In the genomic region with DNA sequence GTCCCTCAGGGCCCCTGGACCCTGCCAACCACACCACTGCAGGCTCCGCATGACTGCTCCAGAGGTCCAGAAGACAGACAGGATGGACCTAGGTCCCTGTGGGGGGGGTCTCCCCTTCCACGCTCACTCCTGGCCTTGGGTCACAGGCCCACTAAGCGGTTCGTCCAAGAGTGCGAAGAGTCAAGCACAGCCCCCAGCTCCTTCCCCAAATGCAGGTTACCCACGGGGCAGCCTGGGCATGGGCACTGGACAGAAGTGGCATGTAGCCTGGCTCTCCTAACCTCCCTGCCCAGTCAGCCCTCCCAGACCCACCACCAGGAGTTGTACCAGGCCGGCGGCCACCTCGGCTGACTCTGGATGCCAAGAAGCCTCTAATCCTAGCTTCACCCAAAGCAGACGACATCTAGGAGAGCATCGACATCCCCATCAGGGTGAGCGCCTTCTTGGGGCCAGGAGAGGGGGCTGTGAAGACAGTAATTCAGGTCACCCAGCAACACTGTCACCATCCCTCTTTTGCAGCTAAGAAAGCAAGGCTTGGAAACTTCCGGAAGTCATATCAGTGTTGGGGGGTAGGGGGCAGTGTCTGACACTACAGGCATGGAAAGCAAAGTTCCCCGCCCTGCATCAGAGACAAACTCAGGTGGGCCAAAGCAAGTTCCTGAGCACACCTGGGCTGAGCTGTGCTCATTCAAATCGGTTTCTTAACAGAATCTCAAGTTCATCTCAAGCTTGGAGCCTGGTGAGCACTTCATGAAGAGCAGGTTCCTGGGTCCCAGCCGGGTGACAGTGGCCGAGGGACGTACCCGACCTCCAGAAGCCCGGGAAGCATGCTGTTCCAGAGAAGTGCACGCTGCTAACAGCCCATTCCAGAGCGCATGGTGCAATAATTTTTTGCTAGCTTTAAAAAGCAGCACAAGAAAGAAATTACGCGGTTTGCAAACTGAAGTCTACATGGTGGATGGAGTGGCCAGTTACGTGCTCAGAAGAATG, we compare ENCODE assay signal across 8 cellular contexts.
DNase-seq lines count a peak whose midpoint lies in the region; ATAC-seq and TF ChIP-seq lines count a peak whose summit lies in the region.

No MANE protein-coding gene starts in this region.

- RAD21 ChIA-PET in HCT116 (lab: Charles Lee; ENCODE audit: low non-redundant PET in 1 of 2, low total read pairs in 2 of 2, uncharacterized antibody in 2 of 2, unreplicated experiment in 2 of 2): no interaction called here

- POLR2A ChIA-PET in HCT116 (lab: Charles Lee): no interaction called here

- no peak overlapping the region for H2AFZ ChIP-seq in HCT116 (ENCODE audit: low read depth, low read length, poor library complexity, severe bottlenecking)

- H3K4me3 ChIP-seq in HCT116 (replicated peaks in 1 of 2; ENCODE audit: low read depth in 1 of 2, low read length in 2 of 2): no peak overlapping the region

- TF ChIP-seq CTCF in HCT116 (IDR thresholded peaks at IDR 0.05 in 2 of 3, conservative IDR thresholded peaks at IDR 0.05 in 1 of 3; ENCODE audit: borderline replicate concordance in 1 of 3, insufficient read depth in 1 of 3, low read depth in 2 of 3, low read length in 2 of 3): peak; percentile 21 to 49 (median 45); a peak in 5 of 6 replicates

- ATAC-seq in HCT116 (no peak), HG03097 (IDR thresholded peaks at IDR 0.05; ENCODE audit: low FRiP score, unreplicated experiment) (no peak), GM18858 (IDR thresholded peaks at IDR 0.05; ENCODE audit: unreplicated experiment) (no peak)

- H3K79me2 ChIP-seq in HCT116 (ENCODE audit: insufficient read depth, low read length): peaks cover 5% of the 10 kb centered on the region; the same call in 1 of the 2 replicates

- TF ChIP-seq POLR2A in HCT116 (IDR thresholded peaks at IDR 0.05; ENCODE audit: borderline replicate concordance, extremely low read depth, insufficient read depth, insufficient read length): no peak

- H3K4me1 ChIP-seq in HCT116 (ENCODE audit: control insufficient read depth in 1 of 2, insufficient read depth in 2 of 2, low read length in 2 of 2): peaks cover 15 to 59% of the 10 kb centered on the region in 2 experiments

- no peak overlapping the region for H3K4me2 ChIP-seq in HCT116 (ENCODE audit: low read length)

- CTCF ChIA-PET in HCT116 (lab: Charles Lee): interaction anchor here (1.8 kb wide), 1 partner anchor 120 kb away, joined by 15 read pairs; no protein-coding TSS in a partner anchor

- no peak overlapping the region for H3K27ac ChIP-seq in HCT116 (ENCODE audit: low read depth, low read length)

- DNase-seq in HCT116 (ENCODE audit: low read depth, low spot score) (no peak), T-helper 22 cell (ENCODE audit: low read depth) (peak; percentile 45), DMS153 treated with DMSO at 0.1 percent for 48 hours (lab: John Stamatoyannopoulos, UW; ENCODE audit: unreplicated experiment) (no peak), amniotic stem cell (lab: John Stamatoyannopoulos, UW) (no peak)
- DNase-seq in effector CD4-positive, alpha-beta T cell: peak; percentile 55
- DNase-seq in stimulated activated CD4-positive, alpha-beta T cell treated with anti-CD3 and anti-CD28 coated beads, Interleukin-2, amount 100 ng/mL, for 24 hours: peak; percentile 48 to 62

- H3K9ac ChIP-seq in HCT116 (ENCODE audit: low read length): no peak overlapping the region

- no TSS peak for BruUV-seq in HCT116 (replicated peaks; lab: Mats Ljungman, UMichigan)

- peak; percentile 30; the same call in 1 of the 2 replicates for TF ChIP-seq RAD21 in HCT116 (IDR thresholded peaks at IDR 0.05; ENCODE audit: low read depth)

- no peaks in the 10 kb centered on the region for H3K9me2 ChIP-seq in HCT116 (ENCODE audit: insufficient read depth)

- H4K20me1 ChIP-seq in HCT116 (ENCODE audit: insufficient read depth): no peaks in the 10 kb centered on the region

- H3K9me3 ChIP-seq in HCT116 (ENCODE audit: control insufficient read depth in 1 of 2, insufficient read depth in 1 of 2, low read depth in 1 of 2, low read length in 2 of 2): no peaks in the 10 kb centered on the region

- intact Hi-C loops in HCT116 (cut with micrococcal nuclease): loop anchor here (5.0 kb wide), 1 partner anchor 118 kb away; no protein-coding TSS in a partner anchor

- H3K27me3 ChIP-seq in HCT116 (ENCODE audit: insufficient read depth, low read length): no peaks in the 10 kb centered on the region

- no peaks in the 10 kb centered on the region for H3K36me3 ChIP-seq in HCT116 (ENCODE audit: control insufficient read depth in 1 of 2, insufficient read depth in 2 of 2, low read length in 2 of 2)

TF ChIP-seq in HCT116, 20 proteins besides CTCF, POLR2A, EP300 and RAD21:
- TF ChIP-seq CEBPB (IDR thresholded peaks at IDR 0.05; ENCODE audit: low read depth) (no peak), EZH2 (IDR thresholded peaks at IDR 0.05) (no peak), CBX3 (IDR thresholded peaks at IDR 0.05; ENCODE audit: low read depth) (no peak), SIN3A (IDR thresholded peaks at IDR 0.05; ENCODE audit: low read depth) (no peak), FOSL1 (IDR thresholded peaks at IDR 0.05; ENCODE audit: low read depth) (no peak), SP1 (IDR thresholded peaks at IDR 0.05; ENCODE audit: low read depth) (no peak), ZNF274 (IDR thresholded peaks at IDR 0.05; ENCODE audit: low read depth, low read length) (no peak), ZFX (IDR thresholded peaks at IDR 0.05) (no peak), YY1 (IDR thresholded peaks at IDR 0.05; ENCODE audit: extremely low read depth, insufficient replicate concordance, low read depth, low read length) (no peak), SRF (IDR thresholded peaks at IDR 0.05; ENCODE audit: low read depth) (no peak), JUND (IDR thresholded peaks at IDR 0.05) (no peak)
- TF ChIP-seq, protein P1, sequence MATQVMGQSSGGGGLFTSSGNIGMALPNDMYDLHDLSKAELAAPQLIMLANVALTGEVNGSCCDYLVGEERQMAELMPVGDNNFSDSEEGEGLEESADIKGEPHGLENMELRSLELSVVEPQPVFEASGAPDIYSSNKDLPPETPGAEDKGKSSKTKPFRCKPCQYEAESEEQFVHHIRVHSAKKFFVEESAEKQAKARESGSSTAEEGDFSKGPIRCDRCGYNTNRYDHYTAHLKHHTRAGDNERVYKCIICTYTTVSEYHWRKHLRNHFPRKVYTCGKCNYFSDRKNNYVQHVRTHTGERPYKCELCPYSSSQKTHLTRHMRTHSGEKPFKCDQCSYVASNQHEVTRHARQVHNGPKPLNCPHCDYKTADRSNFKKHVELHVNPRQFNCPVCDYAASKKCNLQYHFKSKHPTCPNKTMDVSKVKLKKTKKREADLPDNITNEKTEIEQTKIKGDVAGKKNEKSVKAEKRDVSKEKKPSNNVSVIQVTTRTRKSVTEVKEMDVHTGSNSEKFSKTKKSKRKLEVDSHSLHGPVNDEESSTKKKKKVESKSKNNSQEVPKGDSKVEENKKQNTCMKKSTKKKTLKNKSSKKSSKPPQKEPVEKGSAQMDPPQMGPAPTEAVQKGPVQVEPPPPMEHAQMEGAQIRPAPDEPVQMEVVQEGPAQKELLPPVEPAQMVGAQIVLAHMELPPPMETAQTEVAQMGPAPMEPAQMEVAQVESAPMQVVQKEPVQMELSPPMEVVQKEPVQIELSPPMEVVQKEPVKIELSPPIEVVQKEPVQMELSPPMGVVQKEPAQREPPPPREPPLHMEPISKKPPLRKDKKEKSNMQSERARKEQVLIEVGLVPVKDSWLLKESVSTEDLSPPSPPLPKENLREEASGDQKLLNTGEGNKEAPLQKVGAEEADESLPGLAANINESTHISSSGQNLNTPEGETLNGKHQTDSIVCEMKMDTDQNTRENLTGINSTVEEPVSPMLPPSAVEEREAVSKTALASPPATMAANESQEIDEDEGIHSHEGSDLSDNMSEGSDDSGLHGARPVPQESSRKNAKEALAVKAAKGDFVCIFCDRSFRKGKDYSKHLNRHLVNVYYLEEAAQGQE (IDR thresholded peaks at IDR 0.05; ENCODE audit: low read depth): no peak
- TF ChIP-seq, protein P2, sequence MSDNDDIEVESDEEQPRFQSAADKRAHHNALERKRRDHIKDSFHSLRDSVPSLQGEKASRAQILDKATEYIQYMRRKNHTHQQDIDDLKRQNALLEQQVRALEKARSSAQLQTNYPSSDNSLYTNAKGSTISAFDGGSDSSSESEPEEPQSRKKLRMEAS (IDR thresholded peaks at IDR 0.05): no peak
- TF ChIP-seq, protein P3, sequence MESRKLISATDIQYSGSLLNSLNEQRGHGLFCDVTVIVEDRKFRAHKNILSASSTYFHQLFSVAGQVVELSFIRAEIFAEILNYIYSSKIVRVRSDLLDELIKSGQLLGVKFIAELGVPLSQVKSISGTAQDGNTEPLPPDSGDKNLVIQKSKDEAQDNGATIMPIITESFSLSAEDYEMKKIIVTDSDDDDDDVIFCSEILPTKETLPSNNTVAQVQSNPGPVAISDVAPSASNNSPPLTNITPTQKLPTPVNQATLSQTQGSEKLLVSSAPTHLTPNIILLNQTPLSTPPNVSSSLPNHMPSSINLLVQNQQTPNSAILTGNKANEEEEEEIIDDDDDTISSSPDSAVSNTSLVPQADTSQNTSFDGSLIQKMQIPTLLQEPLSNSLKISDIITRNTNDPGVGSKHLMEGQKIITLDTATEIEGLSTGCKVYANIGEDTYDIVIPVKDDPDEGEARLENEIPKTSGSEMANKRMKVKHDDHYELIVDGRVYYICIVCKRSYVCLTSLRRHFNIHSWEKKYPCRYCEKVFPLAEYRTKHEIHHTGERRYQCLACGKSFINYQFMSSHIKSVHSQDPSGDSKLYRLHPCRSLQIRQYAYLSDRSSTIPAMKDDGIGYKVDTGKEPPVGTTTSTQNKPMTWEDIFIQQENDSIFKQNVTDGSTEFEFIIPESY (IDR thresholded peaks at IDR 0.05; ENCODE audit: extremely low read depth, insufficient replicate concordance, low read length): no peak

Comparison
In these comparisons a context has a peak if more than half of its experiments do, and no peak if none do; other contexts are left out.
1. DNase-seq: peak in T-helper 22 cell (single experiment), effector CD4-positive, alpha-beta T cell (single experiment) and stimulated activated CD4-positive, alpha-beta T cell treated with anti-CD3 and anti-CD28 coated beads, Interleukin-2, amount 100 ng/mL, for 24 hours (2 of 2); none in HCT116 (single experiment), DMS153 treated with DMSO at 0.1 percent for 48 hours (single experiment) and amniotic stem cell (single experiment).